Comparison of ENCODE assay signal across 8 cellular contexts in the genomic region with DNA sequence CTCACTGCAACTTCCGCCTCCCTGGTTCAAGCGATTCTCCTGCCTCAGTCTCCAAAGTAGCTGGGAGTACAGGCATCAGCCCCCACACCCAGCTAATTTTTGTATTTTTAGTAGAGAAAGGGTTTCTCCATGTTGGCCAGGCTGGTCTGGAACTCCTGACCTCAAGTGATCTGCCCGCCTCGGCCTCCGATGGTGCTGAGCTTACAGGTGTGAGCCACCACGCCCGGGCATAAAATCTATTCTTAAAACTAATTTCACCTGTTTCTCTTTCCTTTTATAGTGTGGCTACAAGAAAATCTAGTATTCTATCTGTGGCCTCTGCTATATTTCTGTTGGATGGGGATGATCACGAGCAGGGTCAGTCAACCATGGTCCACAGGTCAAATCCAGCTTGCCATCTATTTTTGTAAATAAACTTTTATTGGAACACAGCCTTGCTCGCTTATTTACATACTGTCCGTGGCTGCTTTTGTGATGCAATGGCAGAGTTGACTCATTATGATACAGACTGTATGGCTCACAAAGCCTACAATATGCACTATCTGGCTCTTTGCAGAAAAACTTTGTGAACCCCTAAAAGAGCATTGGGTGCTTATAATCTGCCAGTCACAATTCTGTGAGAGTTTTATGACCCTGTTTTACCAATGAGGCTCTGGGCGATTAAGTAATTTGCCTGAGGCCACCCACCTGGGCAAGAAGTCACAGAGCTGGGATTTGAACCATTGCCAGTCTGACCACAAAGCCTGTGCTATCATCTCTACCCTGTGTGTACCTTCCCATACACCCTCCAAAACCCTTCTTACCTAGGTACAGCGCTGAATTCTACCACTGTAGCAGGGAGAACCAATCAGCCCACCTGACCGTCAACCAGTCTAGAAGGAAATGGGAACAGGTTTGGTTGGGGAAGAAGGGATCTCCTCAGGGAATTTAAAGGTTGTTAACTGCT. TPM values are rescaled to one million over a fixed set of nuclear protein-coding genes. Genes with fewer than 3 reads are reported as not detected.
DNase-seq lines count a peak whose midpoint lies in the region; ATAC-seq, FAIRE-seq and TF ChIP-seq lines count a peak whose summit lies in the region.

No MANE protein-coding gene starts in this region.

- H3K36me3 Mint-ChIP-seq in CD8-positive, alpha-beta memory T cell, result no peaks in the 10 kb centered on the region

- H3K27me3 ChIP-seq in K562 (ENCODE audit: control insufficient read depth in 2 of 2, insufficient read depth in 2 of 2, low read length in 2 of 2) (peaks cover 0 to 19% of the 10 kb centered on the region in 2 experiments), tibial nerve (no peaks in the 10 kb centered on the region)
- no peaks in the 10 kb centered on the region for H3K27me3 ChIP-seq in CD8-positive, alpha-beta memory T cell (ENCODE audit: insufficient read depth, low read length, poor library complexity, severe bottlenecking)

- no peaks in the 10 kb centered on the region for H3K9me1 ChIP-seq in K562 (ENCODE audit: control insufficient read depth, insufficient read depth, low read length)

- POLR2A ChIA-PET in K562 (lab: Yijun Ruan, JAX), result interaction anchor here (0.7 kb wide), 2 partner anchors 38 to 733 kb away, joined by 3 read pairs; no protein-coding TSS in a partner anchor
- POLR2A ChIA-PET in CD8-positive, alpha-beta memory T cell (lab: Charles Lee), result no interaction called here

- H3K4me3 ChIP-seq in K562, result no peak overlapping the region
- H3K4me3 ChIP-seq in CD8-positive, alpha-beta memory T cell (ENCODE audit: low read length), result no peak overlapping the region
- no peak overlapping the region for H3K4me3 ChIP-seq in tibial nerve

- H3K79me2 ChIP-seq in K562 (ENCODE audit: control insufficient read depth, insufficient read depth, low read length), result no peaks in the 10 kb centered on the region

- peaks cover 9 to 24% (median 15%) of the 10 kb centered on the region in 3 donors for H3K4me1 Mint-ChIP-seq in CD8-positive, alpha-beta memory T cell

- H3K4me2 ChIP-seq in K562 (ENCODE audit: insufficient read depth, low read length), result no peak overlapping the region

- H3K4me1 ChIP-seq in K562 (replicated peaks in 1 of 2; ENCODE audit: control insufficient read depth in 2 of 2, insufficient read depth in 2 of 2, low read length in 2 of 2), result no peaks in the 10 kb centered on the region
- peaks cover 16% of the 10 kb centered on the region for H3K4me1 ChIP-seq in CD8-positive, alpha-beta memory T cell (ENCODE audit: insufficient read depth, low read length)
- peaks cover 0 to 17% (median 10%) of the 10 kb centered on the region in 4 donors for H3K4me1 ChIP-seq in tibial nerve

- H3K27ac Mint-ChIP-seq in CD8-positive, alpha-beta memory T cell, result peak overlapping the region in 3 of 8 donors; percentile 43 to 60 (median 51)

- H4K20me1 ChIP-seq in K562 (replicated peaks; ENCODE audit: control insufficient read depth, insufficient read depth, low read length), result no peaks in the 10 kb centered on the region

- H3K27ac ChIP-seq in K562 (ENCODE audit: extremely low read depth, low read depth, low read length) (no peak overlapping the region), tibial nerve (no peak overlapping the region)
- H3K27ac ChIP-seq in CD8-positive, alpha-beta memory T cell (ENCODE audit: low read depth, low read length), result no peak overlapping the region

- H3K4me3 Mint-ChIP-seq in CD8-positive, alpha-beta memory T cell, result no peak overlapping the region

- no peaks in the 10 kb centered on the region for H3K9me3 Mint-ChIP-seq in CD8-positive, alpha-beta memory T cell

- peak; percentile 51 for DNase-seq in SIG-M5 treated with dmso at 0.1 percent for 504 hours (lab: John Stamatoyannopoulos, UW; ENCODE audit: unreplicated experiment)
- DNase-seq in SIG-M5 (lab: John Stamatoyannopoulos, UW), result no peak
- peak; percentile 43 for DNase-seq in NCI-H748 (lab: John Stamatoyannopoulos, UW; ENCODE audit: unreplicated experiment)
- peak in 1 of 4 experiments; percentile 10 for DNase-seq in K562 (ENCODE audit: extremely low read depth in 1 of 4, low spot score in 3 of 4)
- DNase-seq in stimulated activated CD4-positive, alpha-beta T cell treated with anti-CD3 and anti-CD28 coated beads, Interleukin-2, amount 100 ng/mL, for 24 hours, result peak; percentile 30 to 36
- no peak for DNase-seq in CD8-positive, alpha-beta memory T cell
- no peak for DNase-seq in tibial nerve (ENCODE audit: low spot score in 2 of 2)

- H3K9me3 ChIP-seq in K562 (replicated peaks; ENCODE audit: control insufficient read depth, insufficient read depth, low read depth, low read length) (no peaks in the 10 kb centered on the region), tibial nerve (no peaks in the 10 kb centered on the region)
- no peaks in the 10 kb centered on the region for H3K9me3 ChIP-seq in CD8-positive, alpha-beta memory T cell (ENCODE audit: low read length)

- no TSS peak for BruUV-seq in K562 (replicated peaks; lab: Mats Ljungman, UMichigan)

- no peak for TF ChIP-seq CTCF in K562 (IDR thresholded peaks at IDR 0.05 in 2 of 3, conservative IDR thresholded peaks at IDR 0.05 in 1 of 3; ENCODE audit: insufficient read depth in 2 of 3, low read depth in 1 of 3, low read length in 3 of 3)
- TF ChIP-seq CTCF in tibial nerve (IDR thresholded peaks at IDR 0.05), result no peak

- TF ChIP-seq POLR2A in K562 (conservative IDR thresholded peaks at IDR 0.05), result no peak
- no peak for TF ChIP-seq POLR2A in tibial nerve (IDR thresholded peaks at IDR 0.05)

- no peak for FAIRE-seq in K562 (lab: Jason Lieb, UNC)

- 8% methylated on average over 13 of the region's 13 CpGs for WGBS in K562 (ENCODE audit: insufficient coverage, low coverage, missing lambda C conversion rate)
- 82 to 83% methylated on average over 13 of the region's 13 CpGs for WGBS in tibial nerve, 2 donors

- in situ Hi-C loops in K562 (cut with MboI), result loop anchor here (5.0 kb wide), 1 partner anchor 464 kb away; no protein-coding TSS in a partner anchor

- CTCF ChIA-PET in K562 (lab: Yijun Ruan, JAX; ENCODE audit: low intra/inter-chr PET ratio), result interaction anchor here (0.7 to 1.0 kb wide), 3 partner anchors 130 to 805 kb away, joined by 5 to 9 read pairs (median 7); no protein-coding TSS in a partner anchor
- CTCF ChIA-PET in CD8-positive, alpha-beta memory T cell (lab: Charles Lee), result interaction anchor here (0.8 to 7.6 kb wide), 19 partner anchors 9 to 878 kb away, joined by 3 to 75 read pairs (median 4); no protein-coding TSS in a partner anchor

- ATAC-seq in HG02852 (IDR thresholded peaks at IDR 0.05; ENCODE audit: unreplicated experiment) (peak; percentile 91), K562 (no peak)

- H3K9ac ChIP-seq in K562 (ENCODE audit: insufficient read depth in 1 of 2, low read depth in 2 of 2, low read length in 2 of 2), result no peak overlapping the region

- intact Hi-C loops in K562 (cut with micrococcal nuclease), result loop anchor here (1.0 to 5.0 kb wide), 6 partner anchors 84 to 879 kb away; a partner anchor contains a TSS

- H3K27me3 Mint-ChIP-seq in CD8-positive, alpha-beta memory T cell, result peaks cover 4 to 7% of the 10 kb centered on the region in 2 donors

- no peak for TF ChIP-seq RAD21 in K562 (CRISPR knock-in tag; conservative IDR thresholded peaks at IDR 0.05 in 1 of 2, IDR thresholded peaks at IDR 0.05 in 1 of 2)

- H3K36me3 ChIP-seq in K562 (ENCODE audit: control insufficient read depth, insufficient read depth, low read length) (no peaks in the 10 kb centered on the region), tibial nerve (no peaks in the 10 kb centered on the region)
- no peaks in the 10 kb centered on the region for H3K36me3 ChIP-seq in CD8-positive, alpha-beta memory T cell (ENCODE audit: insufficient read depth, low read length)

- TF ChIP-seq EP300 in K562 (IDR thresholded peaks at IDR 0.05; ENCODE audit: low read length) (no peak), tibial nerve (IDR thresholded peaks at IDR 0.05) (no peak)

- H2AFZ ChIP-seq in K562 (ENCODE audit: low read depth, low read length), result no peak overlapping the region

TF ChIP-seq in K562, 482 proteins besides CTCF, POLR2A, EP300 and RAD21 (continues in another document):
- TF ChIP-seq JUN (IDR thresholded peaks at IDR 0.05; ENCODE audit: borderline replicate concordance, low read depth, low read length) (0 out of 2 replicates have a peak, but pooled peaks have one; percentile 19), JUN (CRISPR knock-in tag; IDR thresholded peaks at IDR 0.05; ENCODE audit: borderline replicate concordance) (no peak), FOSL1 (tag; conservative IDR thresholded peaks at IDR 0.05) (peak; percentile 92), FOXA3 (CRISPR knock-in tag; conservative IDR thresholded peaks at IDR 0.05 in 1 of 2, IDR thresholded peaks at IDR 0.05 in 1 of 2) (peak; percentile 19 to 90; a peak in 2 of 4 replicates), RBM22 (IDR thresholded peaks at IDR 0.05; ENCODE audit: low read depth, low read length, poor library complexity, severe bottlenecking) (no peak), CEBPG (CRISPR knock-in tag; IDR thresholded peaks at IDR 0.05) (peak; percentile 67), CEBPG (tag; conservative IDR thresholded peaks at IDR 0.05 in 1 of 2, IDR thresholded peaks at IDR 0.05 in 1 of 2) (peak; percentile 73 to 90), JUND (IDR thresholded peaks at IDR 0.05; ENCODE audit: borderline replicate concordance, low read depth, low read length) (peak; percentile 38; the same call in 1 of the 2 replicates), JUND (tag; IDR thresholded peaks at IDR 0.05; ENCODE audit: borderline replicate concordance, low read depth, low read length) (no peak), CEBPB (tag; IDR thresholded peaks at IDR 0.05) (peak; percentile 59)

RNA-seq across cellular contexts. Expression of a gene that starts 28.3 kb away (rescaled TPM):
- total RNA-seq in K562 (2011; cell fraction: chromatin; rRNA removed; ENCODE audit: low replicate concordance), result not detected in 2 replicates
- not detected in 2 replicates for total RNA-seq in K562 (2011; cell fraction: nucleolus; rRNA removed)
- not detected in 2 replicates for total RNA-seq in K562 (2011; cell fraction: nucleoplasm; rRNA removed)
- total RNA-seq in K562 (2014; rRNA removed), result 0.05 TPM in 1 of 2 replicates, not detected in the other
- total RNA-seq in K562 (2014; rRNA removed; fragmentation: Illumina TruSeq; extraction: Trizol), result not detected in 2 replicates
- total RNA-seq in K562 (2015; rRNA removed; fragmentation: Illumina TruSeq; extraction: Trizol), result 0.07 TPM in 1 of 2 replicates, not detected in the other
- not detected in 2 replicates for total RNA-seq in K562 (2021)
- 0.03 TPM in 2 replicates for polyA plus RNA-seq in K562 (2011; rRNA removed)
- polyA plus RNA-seq in K562 (2011; cell fraction: cytosol; rRNA removed), result not detected in 2 replicates
- 0.01 TPM in 1 of 2 replicates, not detected in the other for polyA plus RNA-seq in K562 (2011; cell fraction: nucleus; rRNA removed)
- polyA plus RNA-seq in K562 (2012), result 0.04 TPM in 1 of 2 replicates, not detected in the other
- polyA plus RNA-seq in K562 (2014; fragmentation: Illumina TruSeq; extraction: Trizol), result not detected in 2 replicates
- not detected for polyA plus RNA-seq in K562 (2014; fragmentation: Nextera tagmentation; extraction: Ambion mirVana)
- 0.04 TPM in 1 of 2 replicates, not detected in the other for polyA plus RNA-seq in K562 (2014; rRNA removed)
- polyA minus RNA-seq in K562 (2011; rRNA and poly(A)+ RNA removed), result not detected in 2 replicates
- polyA minus RNA-seq in K562 (2011; cell fraction: cytosol; rRNA and poly(A)+ RNA removed), result 1.3 TPM in 1 of 2 replicates, not detected in the other
- polyA minus RNA-seq in K562 (2011; cell fraction: nucleus; rRNA and poly(A)+ RNA removed), result not detected in 2 replicates
- total RNA-seq in CD8-positive, alpha-beta memory T cell, result not detected
- 0.03 TPM for polyA plus RNA-seq in CD8-positive, alpha-beta memory T cell
- total RNA-seq in tibial nerve, result under 1 TPM; 0.22 to 0.60 (median 0.41) TPM

Comparison
In these comparisons a context has a peak if more than half of its experiments do, and no peak if none do; other contexts are left out.
1. DNase-seq: peak in SIG-M5 treated with dmso at 0.1 percent for 504 hours (single experiment), NCI-H748 (single experiment) and stimulated activated CD4-positive, alpha-beta T cell treated with anti-CD3 and anti-CD28 coated beads, Interleukin-2, amount 100 ng/mL, for 24 hours (2 of 2); none in SIG-M5 (single experiment), CD8-positive, alpha-beta memory T cell (0 of 5) and tibial nerve (0 of 2).